21 cellular contexts compared by ENCODE assay signal in the genomic region with DNA sequence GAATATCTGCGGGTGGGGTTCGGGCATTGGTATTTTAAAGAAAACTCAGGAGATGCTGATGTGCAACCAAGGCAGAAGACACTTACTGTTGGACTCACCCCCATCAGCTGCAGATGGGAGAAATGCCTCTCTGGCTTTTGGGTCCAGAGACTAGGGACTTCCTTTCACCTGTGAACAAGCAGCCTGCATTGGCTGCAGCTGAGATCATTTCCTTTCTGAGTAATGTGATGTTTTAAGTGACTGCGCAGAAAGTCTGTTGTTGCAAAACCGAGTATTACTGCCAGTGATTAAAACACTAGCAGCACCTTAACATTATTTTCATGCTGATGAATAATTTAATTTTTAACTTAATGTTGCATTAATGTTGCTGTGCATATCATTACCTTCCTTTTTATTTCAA.
DNase-seq lines count a peak whose midpoint lies in the region; ATAC-seq, FAIRE-seq and TF ChIP-seq lines count a peak whose summit lies in the region.
"Had no signal": no experiment of that assay in that cellular context is flagged by ENCODE, and none has a peak within 500 bp of the region (broad histone marks: within the 10 kb centered on the region; RNA-seq: fewer than 3 reads in every experiment).

No MANE protein-coding gene starts in this region.

- H3K9me3 Mint-ChIP-seq in astrocyte (ENCODE audit: unreplicated experiment), result no peaks in the 10 kb centered on the region
- H3K9me3 Mint-ChIP-seq: stimulated activated effector memory CD8-positive, alpha-beta T cell treated with anti-CD3 and anti-CD28 coated beads, Interleukin-12 subunit alpha, Interleukin-12 subunit beta, amount 100 ng/mL, for 72 hours had no signal

- peak; percentile 66 for DNase-seq in AG10803 (ENCODE audit: low read depth)
- peak; percentile 85 for DNase-seq in HT1080 (ENCODE audit: low read depth)
- peak; percentile 14 for DNase-seq in astrocyte (ENCODE audit: low read depth)
- DNase-seq in glomerular visceral epithelial cell (ENCODE audit: extremely low spot score), result peak; percentile 32
- no peak for DNase-seq in iPS-NIHi11 (ENCODE audit: low spot score)
- DNase-seq in islet precursor cell, result no peak
- DNase-seq in germinal center (ENCODE audit: low spot score), result no peak
- DNase-seq: activated CD8-positive, alpha-beta memory T cell treated with anti-CD3 and anti-CD28 coated beads for 24 hours; activated effector memory CD4-positive, alpha-beta T cell treated with anti-CD3 and anti-CD28 coated beads, Interleukin-2, amount 50 U/mL, for 16 hours; effector memory CD4-positive, alpha-beta T cell; gastrocnemius medialis; NCI-H1417; NCI-H345; small intestine; upper lobe of right lung had no signal

- H3K79me2 ChIP-seq in astrocyte (ENCODE audit: insufficient read depth, low read length), result no peaks in the 10 kb centered on the region

- H3K9me3 ChIP-seq in astrocyte (ENCODE audit: insufficient read depth, low read depth, low read length), result no peaks in the 10 kb centered on the region
- H3K9me3 ChIP-seq: gastrocnemius medialis, upper lobe of right lung had no signal

- H3K27me3 ChIP-seq in astrocyte (ENCODE audit: insufficient read depth, low read length), result no peaks in the 10 kb centered on the region
- H3K27me3 ChIP-seq: upper lobe of right lung had no signal

- H2AFZ ChIP-seq in astrocyte (ENCODE audit: low read depth, low read length), result peak overlapping the region; percentile 32

- peak overlapping the region; percentile 35 for H3K27ac Mint-ChIP-seq in astrocyte (ENCODE audit: unreplicated experiment)
- H3K27ac Mint-ChIP-seq: brain; H9; stimulated activated effector memory CD8-positive, alpha-beta T cell treated with anti-CD3 and anti-CD28 coated beads, Interleukin-12 subunit alpha, Interleukin-12 subunit beta, amount 100 ng/mL, for 72 hours had no signal

- H3K4me1 ChIP-seq in astrocyte (ENCODE audit: insufficient read depth, low read length), result peaks cover 4% of the 10 kb centered on the region
- H3K4me1 ChIP-seq: gastrocnemius medialis, upper lobe of right lung had no signal

- H3K27ac ChIP-seq in astrocyte (ENCODE audit: low read depth, low read length), result peak overlapping the region; percentile 63
- H3K27ac ChIP-seq: gastrocnemius medialis, SK-N-MC, upper lobe of right lung had no signal

- H3K36me3 Mint-ChIP-seq in astrocyte (ENCODE audit: low read depth, unreplicated experiment), result no peaks in the 10 kb centered on the region
- H3K36me3 Mint-ChIP-seq: brain; stimulated activated effector memory CD8-positive, alpha-beta T cell treated with anti-CD3 and anti-CD28 coated beads, Interleukin-12 subunit alpha, Interleukin-12 subunit beta, amount 100 ng/mL, for 72 hours had no signal

- H4K20me1 ChIP-seq in astrocyte (ENCODE audit: insufficient read depth, low read length), result no peaks in the 10 kb centered on the region

- H3K36me3 ChIP-seq in astrocyte (ENCODE audit: insufficient read depth, low read length), result no peaks in the 10 kb centered on the region
- H3K36me3 ChIP-seq: gastrocnemius medialis, upper lobe of right lung had no signal

- FAIRE-seq in astrocyte (lab: Jason Lieb, UNC), result peak; percentile 43
- FAIRE-seq: K562, small intestine had no signal

- H3K4me1 Mint-ChIP-seq in astrocyte (ENCODE audit: low read depth, unreplicated experiment), result peaks cover 14% of the 10 kb centered on the region
- H3K4me1 Mint-ChIP-seq: stimulated activated effector memory CD8-positive, alpha-beta T cell treated with anti-CD3 and anti-CD28 coated beads, Interleukin-12 subunit alpha, Interleukin-12 subunit beta, amount 100 ng/mL, for 72 hours had no signal

- H3K27me3 Mint-ChIP-seq in astrocyte (ENCODE audit: low read depth, unreplicated experiment), result peaks cover 3% of the 10 kb centered on the region

- no peak for ATAC-seq in HG02970 (IDR thresholded peaks at IDR 0.05; ENCODE audit: low FRiP score, unreplicated experiment)
- ATAC-seq: gastrocnemius medialis; K562; stimulated activated effector memory CD8-positive, alpha-beta T cell treated with anti-CD3 and anti-CD28 coated beads, Interleukin-12 subunit alpha, Interleukin-12 subunit beta, amount 100 ng/mL, for 72 hours; upper lobe of right lung had no signal

- peak overlapping the region; percentile 11 for H3K4me2 ChIP-seq in astrocyte (ENCODE audit: low read length)

- H3K4me3 ChIP-seq in AG10803 (ENCODE audit: low read length) (no peak overlapping the region), astrocyte (ENCODE audit: insufficient read depth, low read depth, low read length) (no peak overlapping the region)
- H3K4me3 ChIP-seq: gastrocnemius medialis, K562, SK-N-MC, upper lobe of right lung had no signal

- H3K4me3 Mint-ChIP-seq in astrocyte (ENCODE audit: unreplicated experiment), result no peak overlapping the region
- H3K4me3 Mint-ChIP-seq: brain; H9; stimulated activated effector memory CD8-positive, alpha-beta T cell treated with anti-CD3 and anti-CD28 coated beads, Interleukin-12 subunit alpha, Interleukin-12 subunit beta, amount 100 ng/mL, for 72 hours had no signal

- peak overlapping the region; percentile 19 for H3K9ac ChIP-seq in astrocyte (ENCODE audit: low read length)

- TF ChIP-seq CTCF in AG10803 (conservative IDR thresholded peaks at IDR 0.05; ENCODE audit: low read length) (no peak), astrocyte (IDR thresholded peaks at IDR 0.05; ENCODE audit: insufficient read depth, low read depth, low read length) (no peak)

Comparison
In these comparisons a context has a peak if more than half of its experiments do, and no peak if none do; other contexts are left out.
1. DNase-seq: peak in AG10803 (single experiment), HT1080 (single experiment), astrocyte (single experiment) and glomerular visceral epithelial cell (single experiment); none in iPS-NIHi11 (single experiment), islet precursor cell (single experiment) and germinal center (single experiment).